In genomic region chrX:153644356-153645125, GRCh38 we compare ENCODE assay signal across 1 cellular context.
A peak's percentile ranks its signal among the peaks of the same experiment; 100 is the strongest.
TF ChIP-seq lines count a peak whose summit lies in the region.

No MANE protein-coding gene starts in this region.

TF ChIP-seq in GM23338, 12 proteins besides CTCF, POLR2A, EP300 and RAD21:
- no peak for TF ChIP-seq ZNF331 (CRISPR knock-in tag; IDR thresholded peaks at IDR 0.05; ENCODE audit: low read depth)
- TF ChIP-seq EZH2 (IDR thresholded peaks at IDR 0.05; ENCODE audit: low read depth, unreplicated experiment), result peak; percentile 38
